Comparison of ENCODE assay signal across 1 cellular context in genomic region chr10:58480321-58480720, GRCh38.
TF ChIP-seq lines count a peak whose summit lies in the region.

No MANE protein-coding gene starts in this region.

TF ChIP-seq in A549, 52 proteins besides CTCF, POLR2A, EP300 and RAD21 (continued from another document):
- TF ChIP-seq USF2 (IDR thresholded peaks at IDR 0.05) (no peak), FOSL2 (IDR thresholded peaks at IDR 0.05) (no peak), FOSL2 (CRISPR knock-in tag; IDR thresholded peaks at IDR 0.05) (no peak), NR3C1 (IDR thresholded peaks at IDR 0.05) (no peak), POLR2AphosphoS2 (conservative IDR thresholded peaks at IDR 0.05; ENCODE audit: low read length) (no peak), ZC3H11A (IDR thresholded peaks at IDR 0.05) (no peak), REST (IDR thresholded peaks at IDR 0.05) (no peak)
- TF ChIP-seq, protein P1, sequence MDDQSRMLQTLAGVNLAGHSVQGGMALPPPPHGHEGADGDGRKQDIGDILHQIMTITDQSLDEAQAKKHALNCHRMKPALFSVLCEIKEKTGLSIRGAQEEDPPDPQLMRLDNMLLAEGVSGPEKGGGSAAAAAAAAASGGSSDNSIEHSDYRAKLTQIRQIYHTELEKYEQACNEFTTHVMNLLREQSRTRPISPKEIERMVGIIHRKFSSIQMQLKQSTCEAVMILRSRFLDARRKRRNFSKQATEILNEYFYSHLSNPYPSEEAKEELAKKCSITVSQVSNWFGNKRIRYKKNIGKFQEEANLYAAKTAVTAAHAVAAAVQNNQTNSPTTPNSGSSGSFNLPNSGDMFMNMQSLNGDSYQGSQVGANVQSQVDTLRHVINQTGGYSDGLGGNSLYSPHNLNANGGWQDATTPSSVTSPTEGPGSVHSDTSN (IDR thresholded peaks at IDR 0.05) = no peak
